In the genomic region with DNA sequence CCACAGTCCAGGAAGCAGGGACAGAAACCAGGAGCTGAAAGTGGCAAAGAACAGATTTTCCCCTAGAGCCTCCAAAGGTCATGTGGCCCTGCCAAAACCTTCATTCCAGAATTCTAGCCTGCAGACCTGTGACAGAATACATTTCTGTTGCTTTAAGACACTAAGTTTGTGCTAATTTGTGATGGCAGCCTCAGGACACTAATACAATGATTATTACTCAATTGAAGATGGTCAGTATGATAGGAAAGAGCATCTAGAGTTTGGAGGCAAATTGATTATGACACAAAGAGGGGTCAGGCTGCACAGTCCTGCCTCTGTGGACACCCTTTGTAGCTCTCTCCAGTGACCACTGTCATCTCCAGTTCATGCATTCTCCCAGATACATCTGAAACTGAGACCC, we compare ENCODE assay signal across 34 cellular contexts.
"Had no signal": no experiment of that assay in that cellular context is flagged by ENCODE, and none has a peak within 500 bp of the region (broad histone marks: within the 10 kb centered on the region; RNA-seq: fewer than 3 reads in every experiment).

No MANE protein-coding gene starts in this region.

- DNase-seq: Karpas-422, Kasumi-1, MG63, MM.1S, MV-4-11, NCI-H1048, NCI-H1092, NCI-H1092 treated with DMSO at 0.1 percent for 48 hours, NCI-H1105, NCI-H1105 treated with DMSO at 0.1 percent for 48 hours, NCI-H1417, NCI-H1417 treated with DMSO at 0.1 percent for 48 hours, NCI-H1436, NCI-H1436 treated with DMSO at 0.1 percent for 48 hours, NCI-H146, NCI-H1694, NCI-H1694 treated with DMSO at 0.1 percent for 48 hours, NCI-H187, NCI-H187 treated with DMSO at 0.1 percent for 48 hours, NCI-H1930, NCI-H2029, NCI-H2029 treated with DMSO at 0.1 percent for 48 hours, NCI-H2081, NCI-H2081 treated with DMSO at 0.1 percent for 48 hours, NCI-H2171, NCI-H2171 treated with DMSO at 0.1 percent for 48 hours, NCI-H2227 treated with DMSO at 0.1 percent for 48 hours, NCI-H226, NCI-H345, NCI-H446, NCI-H446 treated with DMSO at 0.1 percent for 48 hours, NCI-H510A, NCI-H510A treated with DMSO at 0.1 percent for 48 hours had no signal

- H3K36me3 ChIP-seq: MG63 had no signal

- H3K4me2 ChIP-seq: KMS-11 had no signal

- H3K9ac ChIP-seq: KMS-11 had no signal

- H3K27ac ChIP-seq: KMS-11 had no signal

- H3K9me3 ChIP-seq: MG63 had no signal

- H3K27me3 ChIP-seq: MG63 had no signal

- H3K4me3 ChIP-seq: MG63 had no signal
